3 cellular contexts compared by ENCODE assay signal in the genomic region with DNA sequence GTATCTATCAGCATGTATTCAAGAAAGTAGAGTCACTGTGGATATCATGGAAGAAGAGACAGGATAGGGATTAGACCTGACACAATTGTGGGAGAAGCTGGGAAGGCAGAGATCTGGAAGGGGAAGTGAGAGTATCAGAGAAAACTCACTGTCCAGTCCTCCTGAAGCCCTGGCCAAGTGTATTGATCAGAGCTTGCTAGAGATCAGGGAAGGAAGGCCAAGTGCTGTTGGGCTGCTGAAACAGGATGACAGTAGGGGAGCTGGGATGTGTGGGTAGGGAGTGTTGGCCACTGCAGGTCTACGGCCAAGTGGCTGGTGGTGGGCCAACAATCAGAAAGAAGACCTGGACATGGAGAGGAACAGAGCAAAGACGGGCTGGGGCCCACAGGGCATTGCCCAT.
TF ChIP-seq lines count a peak whose summit lies in the region.

No MANE protein-coding gene starts in this region.

TF ChIP-seq in liver, 16 proteins besides CTCF, POLR2A, EP300 and RAD21 (continued from another document):
- TF ChIP-seq FOXA1 (IDR thresholded peaks at IDR 0.05) (no peak), HNF4A (conservative IDR thresholded peaks at IDR 0.05) (no peak), HNF4G (IDR thresholded peaks at IDR 0.05) (no peak)
- TF ChIP-seq, protein P1, sequence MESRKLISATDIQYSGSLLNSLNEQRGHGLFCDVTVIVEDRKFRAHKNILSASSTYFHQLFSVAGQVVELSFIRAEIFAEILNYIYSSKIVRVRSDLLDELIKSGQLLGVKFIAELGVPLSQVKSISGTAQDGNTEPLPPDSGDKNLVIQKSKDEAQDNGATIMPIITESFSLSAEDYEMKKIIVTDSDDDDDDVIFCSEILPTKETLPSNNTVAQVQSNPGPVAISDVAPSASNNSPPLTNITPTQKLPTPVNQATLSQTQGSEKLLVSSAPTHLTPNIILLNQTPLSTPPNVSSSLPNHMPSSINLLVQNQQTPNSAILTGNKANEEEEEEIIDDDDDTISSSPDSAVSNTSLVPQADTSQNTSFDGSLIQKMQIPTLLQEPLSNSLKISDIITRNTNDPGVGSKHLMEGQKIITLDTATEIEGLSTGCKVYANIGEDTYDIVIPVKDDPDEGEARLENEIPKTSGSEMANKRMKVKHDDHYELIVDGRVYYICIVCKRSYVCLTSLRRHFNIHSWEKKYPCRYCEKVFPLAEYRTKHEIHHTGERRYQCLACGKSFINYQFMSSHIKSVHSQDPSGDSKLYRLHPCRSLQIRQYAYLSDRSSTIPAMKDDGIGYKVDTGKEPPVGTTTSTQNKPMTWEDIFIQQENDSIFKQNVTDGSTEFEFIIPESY (IDR thresholded peaks at IDR 0.05), result no peak
TF ChIP-seq in liver: peak in this region for 0.

TF ChIP-seq in HepG2, 621 proteins besides CTCF, POLR2A, EP300 and RAD21 (continued from another document):
- TF ChIP-seq KLF15 (CRISPR knock-in tag; IDR thresholded peaks at IDR 0.05; ENCODE audit: borderline replicate concordance) (no peak), ZNF382 (CRISPR knock-in tag; IDR thresholded peaks at IDR 0.05; ENCODE audit: borderline replicate concordance) (no peak), ZFP62 (CRISPR knock-in tag; IDR thresholded peaks at IDR 0.05) (no peak)

TF ChIP-seq in SK-N-SH treated with all-trans-retinoic acid at 6 μM for 48 hours, 23 proteins besides CTCF, POLR2A, EP300 and RAD21 (continued from another document):
- TF ChIP-seq RARB (CRISPR knock-in tag; IDR thresholded peaks at IDR 0.05) (no peak), ISL1 (CRISPR knock-in tag; IDR thresholded peaks at IDR 0.05) (no peak), TOX (CRISPR knock-in tag; IDR thresholded peaks at IDR 0.05; ENCODE audit: borderline replicate concordance) (no peak), BACH2 (CRISPR knock-in tag; IDR thresholded peaks at IDR 0.05; ENCODE audit: borderline replicate concordance) (no peak), ZNF8 (CRISPR knock-in tag; IDR thresholded peaks at IDR 0.05) (no peak), ZNF565 (CRISPR knock-in tag; conservative IDR thresholded peaks at IDR 0.05; ENCODE audit: low read depth) (no peak), SNAI2 (CRISPR knock-in tag; IDR thresholded peaks at IDR 0.05) (no peak), ZC3H10 (CRISPR knock-in tag; IDR thresholded peaks at IDR 0.05) (no peak), ESRRG (CRISPR knock-in tag; IDR thresholded peaks at IDR 0.05) (no peak), TCF4 (CRISPR knock-in tag; IDR thresholded peaks at IDR 0.05; ENCODE audit: borderline replicate concordance) (no peak), ZFP30 (CRISPR knock-in tag; IDR thresholded peaks at IDR 0.05) (no peak), GLIS3 (CRISPR knock-in tag; IDR thresholded peaks at IDR 0.05) (no peak)
- TF ChIP-seq, protein P2, sequence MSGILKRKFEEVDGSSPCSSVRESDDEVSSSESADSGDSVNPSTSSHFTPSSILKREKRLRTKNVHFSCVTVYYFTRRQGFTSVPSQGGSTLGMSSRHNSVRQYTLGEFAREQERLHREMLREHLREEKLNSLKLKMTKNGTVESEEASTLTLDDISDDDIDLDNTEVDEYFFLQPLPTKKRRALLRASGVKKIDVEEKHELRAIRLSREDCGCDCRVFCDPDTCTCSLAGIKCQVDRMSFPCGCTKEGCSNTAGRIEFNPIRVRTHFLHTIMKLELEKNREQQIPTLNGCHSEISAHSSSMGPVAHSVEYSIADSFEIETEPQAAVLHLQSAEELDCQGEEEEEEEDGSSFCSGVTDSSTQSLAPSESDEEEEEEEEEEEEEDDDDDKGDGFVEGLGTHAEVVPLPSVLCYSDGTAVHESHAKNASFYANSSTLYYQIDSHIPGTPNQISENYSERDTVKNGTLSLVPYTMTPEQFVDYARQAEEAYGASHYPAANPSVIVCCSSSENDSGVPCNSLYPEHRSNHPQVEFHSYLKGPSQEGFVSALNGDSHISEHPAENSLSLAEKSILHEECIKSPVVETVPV (CRISPR knock-in tag; IDR thresholded peaks at IDR 0.05), result no peak
- TF ChIP-seq, protein P3, sequence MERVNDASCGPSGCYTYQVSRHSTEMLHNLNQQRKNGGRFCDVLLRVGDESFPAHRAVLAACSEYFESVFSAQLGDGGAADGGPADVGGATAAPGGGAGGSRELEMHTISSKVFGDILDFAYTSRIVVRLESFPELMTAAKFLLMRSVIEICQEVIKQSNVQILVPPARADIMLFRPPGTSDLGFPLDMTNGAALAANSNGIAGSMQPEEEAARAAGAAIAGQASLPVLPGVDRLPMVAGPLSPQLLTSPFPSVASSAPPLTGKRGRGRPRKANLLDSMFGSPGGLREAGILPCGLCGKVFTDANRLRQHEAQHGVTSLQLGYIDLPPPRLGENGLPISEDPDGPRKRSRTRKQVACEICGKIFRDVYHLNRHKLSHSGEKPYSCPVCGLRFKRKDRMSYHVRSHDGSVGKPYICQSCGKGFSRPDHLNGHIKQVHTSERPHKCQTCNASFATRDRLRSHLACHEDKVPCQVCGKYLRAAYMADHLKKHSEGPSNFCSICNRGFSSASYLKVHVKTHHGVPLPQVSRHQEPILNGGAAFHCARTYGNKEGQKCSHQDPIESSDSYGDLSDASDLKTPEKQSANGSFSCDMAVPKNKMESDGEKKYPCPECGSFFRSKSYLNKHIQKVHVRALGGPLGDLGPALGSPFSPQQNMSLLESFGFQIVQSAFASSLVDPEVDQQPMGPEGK (CRISPR knock-in tag; IDR thresholded peaks at IDR 0.05; ENCODE audit: borderline replicate concordance), result no peak
- TF ChIP-seq, protein P4, sequence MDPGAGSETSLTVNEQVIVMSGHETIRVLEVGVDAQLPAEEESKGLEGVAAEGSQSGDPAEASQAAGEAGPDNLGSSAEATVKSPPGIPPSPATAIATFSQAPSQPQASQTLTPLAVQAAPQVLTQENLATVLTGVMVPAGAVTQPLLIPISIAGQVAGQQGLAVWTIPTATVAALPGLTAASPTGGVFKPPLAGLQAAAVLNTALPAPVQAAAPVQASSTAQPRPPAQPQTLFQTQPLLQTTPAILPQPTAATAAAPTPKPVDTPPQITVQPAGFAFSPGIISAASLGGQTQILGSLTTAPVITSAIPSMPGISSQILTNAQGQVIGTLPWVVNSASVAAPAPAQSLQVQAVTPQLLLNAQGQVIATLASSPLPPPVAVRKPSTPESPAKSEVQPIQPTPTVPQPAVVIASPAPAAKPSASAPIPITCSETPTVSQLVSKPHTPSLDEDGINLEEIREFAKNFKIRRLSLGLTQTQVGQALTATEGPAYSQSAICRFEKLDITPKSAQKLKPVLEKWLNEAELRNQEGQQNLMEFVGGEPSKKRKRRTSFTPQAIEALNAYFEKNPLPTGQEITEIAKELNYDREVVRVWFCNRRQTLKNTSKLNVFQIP (CRISPR knock-in tag; IDR thresholded peaks at IDR 0.05; ENCODE audit: borderline replicate concordance, low read depth), result no peak
- TF ChIP-seq, protein P5, sequence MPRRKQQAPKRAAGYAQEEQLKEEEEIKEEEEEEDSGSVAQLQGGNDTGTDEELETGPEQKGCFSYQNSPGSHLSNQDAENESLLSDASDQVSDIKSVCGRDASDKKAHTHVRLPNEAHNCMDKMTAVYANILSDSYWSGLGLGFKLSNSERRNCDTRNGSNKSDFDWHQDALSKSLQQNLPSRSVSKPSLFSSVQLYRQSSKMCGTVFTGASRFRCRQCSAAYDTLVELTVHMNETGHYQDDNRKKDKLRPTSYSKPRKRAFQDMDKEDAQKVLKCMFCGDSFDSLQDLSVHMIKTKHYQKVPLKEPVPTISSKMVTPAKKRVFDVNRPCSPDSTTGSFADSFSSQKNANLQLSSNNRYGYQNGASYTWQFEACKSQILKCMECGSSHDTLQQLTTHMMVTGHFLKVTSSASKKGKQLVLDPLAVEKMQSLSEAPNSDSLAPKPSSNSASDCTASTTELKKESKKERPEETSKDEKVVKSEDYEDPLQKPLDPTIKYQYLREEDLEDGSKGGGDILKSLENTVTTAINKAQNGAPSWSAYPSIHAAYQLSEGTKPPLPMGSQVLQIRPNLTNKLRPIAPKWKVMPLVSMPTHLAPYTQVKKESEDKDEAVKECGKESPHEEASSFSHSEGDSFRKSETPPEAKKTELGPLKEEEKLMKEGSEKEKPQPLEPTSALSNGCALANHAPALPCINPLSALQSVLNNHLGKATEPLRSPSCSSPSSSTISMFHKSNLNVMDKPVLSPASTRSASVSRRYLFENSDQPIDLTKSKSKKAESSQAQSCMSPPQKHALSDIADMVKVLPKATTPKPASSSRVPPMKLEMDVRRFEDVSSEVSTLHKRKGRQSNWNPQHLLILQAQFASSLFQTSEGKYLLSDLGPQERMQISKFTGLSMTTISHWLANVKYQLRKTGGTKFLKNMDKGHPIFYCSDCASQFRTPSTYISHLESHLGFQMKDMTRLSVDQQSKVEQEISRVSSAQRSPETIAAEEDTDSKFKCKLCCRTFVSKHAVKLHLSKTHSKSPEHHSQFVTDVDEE (CRISPR knock-in tag; IDR thresholded peaks at IDR 0.05), result no peak
- TF ChIP-seq, protein P6, sequence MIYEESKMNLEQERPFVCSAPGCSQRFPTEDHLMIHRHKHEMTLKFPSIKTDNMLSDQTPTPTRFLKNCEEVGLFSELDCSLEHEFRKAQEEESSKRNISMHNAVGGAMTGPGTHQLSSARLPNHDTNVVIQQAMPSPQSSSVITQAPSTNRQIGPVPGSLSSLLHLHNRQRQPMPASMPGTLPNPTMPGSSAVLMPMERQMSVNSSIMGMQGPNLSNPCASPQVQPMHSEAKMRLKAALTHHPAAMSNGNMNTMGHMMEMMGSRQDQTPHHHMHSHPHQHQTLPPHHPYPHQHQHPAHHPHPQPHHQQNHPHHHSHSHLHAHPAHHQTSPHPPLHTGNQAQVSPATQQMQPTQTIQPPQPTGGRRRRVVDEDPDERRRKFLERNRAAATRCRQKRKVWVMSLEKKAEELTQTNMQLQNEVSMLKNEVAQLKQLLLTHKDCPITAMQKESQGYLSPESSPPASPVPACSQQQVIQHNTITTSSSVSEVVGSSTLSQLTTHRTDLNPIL (CRISPR knock-in tag; IDR thresholded peaks at IDR 0.05; ENCODE audit: low read depth), result no peak
